ENCODE assay signal across 1 cellular context in genomic region chr7:66542049-66542448, GRCh38.
TF ChIP-seq lines count a peak whose summit lies in the region.

No MANE protein-coding gene starts in this region.

TF ChIP-seq in SK-N-SH, 30 proteins besides CTCF, POLR2A, EP300 and RAD21 (continued from another document):
- TF ChIP-seq REST (IDR thresholded peaks at IDR 0.05; ENCODE audit: low read depth, low read length) (no peak), SIN3A (IDR thresholded peaks at IDR 0.05; ENCODE audit: borderline replicate concordance, low read depth, low read length) (no peak), SMC3 (IDR thresholded peaks at IDR 0.05; ENCODE audit: low read depth, low read length) (no peak), IRF3 (IDR thresholded peaks at IDR 0.05; ENCODE audit: low read depth, low read length) (no peak), EZH2phosphoT487 (IDR thresholded peaks at IDR 0.05; ENCODE audit: borderline replicate concordance, low read depth) (no peak), ELF1 (IDR thresholded peaks at IDR 0.05) (no peak)
TF ChIP-seq in SK-N-SH: peak in this region for 0.
